In the genomic region with DNA sequence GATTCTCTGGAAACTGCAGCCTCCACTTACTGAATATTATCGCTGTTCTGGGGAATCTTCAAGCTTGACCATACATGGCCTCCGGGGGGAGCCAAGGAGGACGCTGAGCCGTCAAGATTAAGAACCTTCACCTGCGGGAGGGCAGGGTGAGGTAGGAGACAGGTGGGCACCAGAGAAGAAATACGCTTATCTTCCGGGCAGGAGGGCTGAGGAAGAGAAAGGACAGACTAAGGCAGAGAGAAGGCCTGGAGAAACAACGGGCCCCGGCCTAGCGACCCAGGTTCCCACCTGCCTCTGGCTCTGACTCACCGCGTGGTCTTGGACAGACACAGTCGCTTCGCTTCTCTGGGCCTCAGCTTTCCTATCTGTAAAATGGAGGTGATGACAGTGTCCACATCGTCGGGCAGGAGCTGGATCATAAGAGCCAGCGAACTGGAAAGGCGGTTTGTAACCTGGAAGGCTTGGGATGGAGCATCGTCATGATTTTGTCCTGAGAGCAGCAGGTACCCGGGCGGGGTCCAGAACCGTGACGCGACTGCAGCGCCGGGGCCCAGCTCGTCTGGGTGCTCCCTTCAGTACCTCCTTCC, we compare ENCODE assay signal across 8 cellular contexts. TPM values are rescaled to one million over a fixed set of nuclear protein-coding genes. Genes with fewer than 3 reads are reported as not detected.
A peak's percentile ranks its signal among the peaks of the same experiment; 100 is the strongest.
DNase-seq lines count a peak whose midpoint lies in the region; ATAC-seq and TF ChIP-seq lines count a peak whose summit lies in the region.

No MANE protein-coding gene starts in this region.

- H3K79me2 ChIP-seq in HCT116 (ENCODE audit: insufficient read depth, low read length): peaks cover 62% of the 10 kb centered on the region

- peaks cover 35% of the 10 kb centered on the region for H3K4me1 Mint-ChIP-seq in activated CD4-positive, alpha-beta T cell treated with anti-CD3 and anti-CD28 coated beads for 36 hours

- peak overlapping the region; percentile 42 for H2AFZ ChIP-seq in HCT116 (ENCODE audit: low read depth, low read length, poor library complexity, severe bottlenecking)
- H2AFZ ChIP-seq in mesenchymal stem cell (ENCODE audit: low read depth, low read length): peak overlapping the region; percentile 91

- no peak overlapping the region for H2BK5ac ChIP-seq in mesenchymal stem cell (ENCODE audit: low read depth, low read length, poor library complexity, severe bottlenecking)

- no peak overlapping the region for H4K91ac ChIP-seq in mesenchymal stem cell (ENCODE audit: low read length)

- H3K36me3 Mint-ChIP-seq in activated CD4-positive, alpha-beta T cell treated with anti-CD3 and anti-CD28 coated beads for 36 hours (ENCODE audit: low read depth): peaks cover 48% of the 10 kb centered on the region

- peak; percentile 57 for TF ChIP-seq RAD21 in HCT116 (IDR thresholded peaks at IDR 0.05; ENCODE audit: low read depth)

- peak; percentile 68 for DNase-seq in activated CD4-positive, alpha-beta T cell treated with anti-CD3 and anti-CD28 coated beads for 36 hours
- no peak for DNase-seq in activated CD4-positive, alpha-beta T cell treated with anti-CD3 and anti-CD28 coated beads for 1 hour
- DNase-seq in HCT116 (ENCODE audit: low read depth, low spot score) (peak; percentile 66), M059J (ENCODE audit: low read depth) (peak; percentile 60), UCSD-AML1 (lab: John Stamatoyannopoulos, UW; ENCODE audit: unreplicated experiment) (peak; percentile 33), colonic mucosa (peak; percentile 69), mesenchymal stem cell (peak; percentile 63)
- DNase-seq in stimulated activated naive CD8-positive, alpha-beta T cell treated with anti-CD3 and anti-CD28 coated beads, Interleukin-15, Interleukin-2, amounts not matched to agents 100 U/mL and 50 U/mL, for 24 hours: peak; percentile 61

- H3K9ac ChIP-seq in HCT116 (ENCODE audit: low read length): peak overlapping the region; percentile 87
- peak overlapping the region; percentile 82 to 84 for H3K9ac ChIP-seq in colonic mucosa (ENCODE audit: low read depth in 2 of 2, low read length in 2 of 2)
- H3K9ac ChIP-seq in mesenchymal stem cell (ENCODE audit: low read length): peak overlapping the region; percentile 90

- CTCF ChIA-PET in activated CD4-positive, alpha-beta T cell treated with anti-CD3 and anti-CD28 coated beads for 36 hours (lab: Charles Lee): interaction anchor here (0.7 to 5.2 kb wide), 17 partner anchors 9 to 368 kb away, joined by 3 to 38 read pairs (median 4); a partner anchor contains a TSS
- CTCF ChIA-PET in HCT116 (lab: Charles Lee): interaction anchor here (0.8 to 3.1 kb wide), 10 partner anchors 9 to 301 kb away, joined by 3 to 71 read pairs (median 6); a partner anchor contains a TSS

- peak overlapping the region in 1 of 2 experiments; percentile 10 for H2BK12ac ChIP-seq in mesenchymal stem cell (ENCODE audit: low read length in 2 of 2)

- peak; percentile 38 for ATAC-seq in activated CD4-positive, alpha-beta T cell treated with anti-CD3 and anti-CD28 coated beads for 36 hours
- ATAC-seq in HCT116: peak; percentile 69
- ATAC-seq in stimulated activated naive CD8-positive, alpha-beta T cell treated with anti-CD3 and anti-CD28 coated beads, Interleukin-15, Interleukin-2, amounts not matched to agents 100 U/mL and 50 U/mL, for 24 hours: peak; percentile 44

- peak overlapping the region in 1 of 2 experiments; percentile 29 for H3K4ac ChIP-seq in mesenchymal stem cell (ENCODE audit: low read depth in 1 of 2, low read length in 2 of 2)

- no peak overlapping the region for H2AK5ac ChIP-seq in mesenchymal stem cell (ENCODE audit: low read length, severe bottlenecking)

- peaks cover 0 to 19% of the 10 kb centered on the region in 2 experiments; a peak in 2 of 4 replicates for H3K4me1 ChIP-seq in HCT116 (ENCODE audit: control insufficient read depth in 1 of 2, insufficient read depth in 2 of 2, low read length in 2 of 2)
- H3K4me1 ChIP-seq in colonic mucosa: peaks cover 8% of the 10 kb centered on the region
- no peaks in the 10 kb centered on the region for H3K4me1 ChIP-seq in mesenchymal stem cell (ENCODE audit: control insufficient read depth, insufficient read depth, low read depth, low read length)

- TSS peak; percentile 76 for BruUV-seq in HCT116 (replicated peaks; lab: Mats Ljungman, UMichigan)

- no peaks in the 10 kb centered on the region for H3K9me3 Mint-ChIP-seq in activated CD4-positive, alpha-beta T cell treated with anti-CD3 and anti-CD28 coated beads for 36 hours (ENCODE audit: low read depth)

- intact Hi-C loops in activated CD4-positive, alpha-beta T cell treated with anti-CD3 and anti-CD28 coated beads for 36 hours (cut with DNase I, micrococcal nuclease): loop anchor here (1.0 to 5.0 kb wide), 14 partner anchors 14 to 729 kb away; a partner anchor contains a TSS
- intact Hi-C loops in HCT116 (cut with micrococcal nuclease): loop anchor here (1.0 kb wide), 2 partner anchors 29 to 189 kb away; no protein-coding TSS in a partner anchor
- intact Hi-C loops in colonic mucosa (cut with DNase I): no loop called here

- H3K18ac ChIP-seq in mesenchymal stem cell (ENCODE audit: low read depth in 1 of 2, low read length in 2 of 2): peak overlapping the region in 1 of 2 experiments; percentile 76

- H2BK120ac ChIP-seq in mesenchymal stem cell (ENCODE audit: low read depth, low read length): no peak overlapping the region

- H3K27me3 Mint-ChIP-seq in activated CD4-positive, alpha-beta T cell treated with anti-CD3 and anti-CD28 coated beads for 36 hours: no peaks in the 10 kb centered on the region

- H4K20me1 ChIP-seq in HCT116 (ENCODE audit: insufficient read depth): no peaks in the 10 kb centered on the region; the same call in 1 of the 2 replicates

- RAD21 ChIA-PET in HCT116 (lab: Charles Lee; ENCODE audit: low non-redundant PET in 1 of 2, low total read pairs in 2 of 2, uncharacterized antibody in 2 of 2, unreplicated experiment in 2 of 2): interaction anchor here (0.6 to 2.6 kb wide), 7 partner anchors 13 to 190 kb away, joined by 3 to 9 read pairs (median 5); a partner anchor contains a TSS

- TF ChIP-seq POLR2A in HCT116 (IDR thresholded peaks at IDR 0.05; ENCODE audit: borderline replicate concordance, extremely low read depth, insufficient read depth, insufficient read length): no peak

- POLR2A ChIA-PET in activated CD4-positive, alpha-beta T cell treated with anti-CD3 and anti-CD28 coated beads for 36 hours (lab: Charles Lee): interaction anchor here (0.6 to 1.4 kb wide), 7 partner anchors 8 to 620 kb away, joined by 3 to 17 read pairs (median 5); a partner anchor contains a TSS
- POLR2A ChIA-PET in HCT116 (lab: Charles Lee): interaction anchor here (0.9 to 2.9 kb wide), 4 partner anchors 13 to 189 kb away, joined by 3 to 20 read pairs (median 3); a partner anchor contains a TSS

- H3K9me3 ChIP-seq in HCT116 (ENCODE audit: control insufficient read depth in 1 of 2, insufficient read depth in 1 of 2, low read depth in 1 of 2, low read length in 2 of 2) (no peaks in the 10 kb centered on the region), colonic mucosa (no peaks in the 10 kb centered on the region), mesenchymal stem cell (ENCODE audit: control insufficient read depth, low read length) (no peaks in the 10 kb centered on the region)

- peak overlapping the region in 1 of 2 experiments; percentile 41 for H3K14ac ChIP-seq in mesenchymal stem cell (ENCODE audit: low read length in 2 of 2)

- peak overlapping the region; percentile 27 for H4K8ac ChIP-seq in mesenchymal stem cell (ENCODE audit: low read length)

- no peak overlapping the region for H2BK15ac ChIP-seq in mesenchymal stem cell (ENCODE audit: low read depth, poor library complexity, severe bottlenecking)

- TF ChIP-seq CTCF in HCT116 (IDR thresholded peaks at IDR 0.05 in 2 of 3, conservative IDR thresholded peaks at IDR 0.05 in 1 of 3; ENCODE audit: borderline replicate concordance in 1 of 3, insufficient read depth in 1 of 3, low read depth in 2 of 3, low read length in 2 of 3) (peak; percentile 58 to 89 (median 62)), colonic mucosa (IDR thresholded peaks at IDR 0.05) (peak; percentile 13)

- no peaks in the 10 kb centered on the region for H3K9me2 ChIP-seq in HCT116 (ENCODE audit: insufficient read depth)

- under 1% methylated on average over 27 of the region's 27 CpGs for WGBS in mesenchymal stem cell

- H3K23ac ChIP-seq in mesenchymal stem cell (ENCODE audit: low read length in 2 of 2): no peak overlapping the region

- peak overlapping the region; percentile 70 for H3K27ac ChIP-seq in HCT116 (ENCODE audit: low read depth, low read length)
- H3K27ac ChIP-seq in colonic mucosa: peak overlapping the region; percentile 81
- peak overlapping the region; percentile 17 for H3K27ac ChIP-seq in mesenchymal stem cell (ENCODE audit: low read length, poor library complexity, severe bottlenecking)

- H3K4me3 ChIP-seq in HCT116 (replicated peaks in 1 of 2; ENCODE audit: low read depth in 1 of 2, low read length in 2 of 2) (peak overlapping the region; percentile 88 to 96), colonic mucosa (peak overlapping the region; percentile 98), mesenchymal stem cell (ENCODE audit: insufficient read depth in 1 of 2, low read depth in 1 of 2, low read length in 2 of 2) (peak overlapping the region; percentile 69 to 97)

- peaks cover 37% of the 10 kb centered on the region for H3K79me1 ChIP-seq in mesenchymal stem cell (replicated peaks; ENCODE audit: low read length, poor library complexity, severe bottlenecking)

- H3K4me2 ChIP-seq in HCT116 (ENCODE audit: low read length) (peak overlapping the region; percentile 96), mesenchymal stem cell (ENCODE audit: low read length, poor library complexity, severe bottlenecking) (peak overlapping the region; percentile 79)

- no peaks in the 10 kb centered on the region for H3K27me3 ChIP-seq in HCT116 (ENCODE audit: insufficient read depth, low read length)
- no peaks in the 10 kb centered on the region for H3K27me3 ChIP-seq in colonic mucosa
- H3K27me3 ChIP-seq in mesenchymal stem cell (ENCODE audit: control insufficient read depth in 1 of 2, insufficient read depth in 1 of 2, low read length in 2 of 2): no peaks in the 10 kb centered on the region

- peak overlapping the region; percentile 88 for H3K4me3 Mint-ChIP-seq in activated CD4-positive, alpha-beta T cell treated with anti-CD3 and anti-CD28 coated beads for 36 hours

- H3K27ac Mint-ChIP-seq in activated CD4-positive, alpha-beta T cell treated with anti-CD3 and anti-CD28 coated beads for 36 hours: peak overlapping the region; percentile 89

- H3K36me3 ChIP-seq in HCT116 (ENCODE audit: control insufficient read depth in 1 of 2, insufficient read depth in 2 of 2, low read length in 2 of 2) (peaks cover 25 to 50% of the 10 kb centered on the region in 2 experiments), colonic mucosa (no peaks in the 10 kb centered on the region), mesenchymal stem cell (ENCODE audit: control insufficient read depth in 1 of 2, insufficient read depth in 2 of 2, low read depth in 1 of 2, low read length in 2 of 2) (peaks cover 51 to 69% of the 10 kb centered on the region in 2 experiments)

RNA-seq across cellular contexts. Expression of a gene that starts 0.7 kb away (rescaled TPM):
- total RNA-seq in activated CD4-positive, alpha-beta T cell treated with anti-CD3 and anti-CD28 coated beads for 36 hours: 10 to 100 TPM; 31.5 to 42.4 TPM
- total RNA-seq in HCT116 (2021; ENCODE audit: unreplicated experiment) (29.2 TPM), colonic mucosa (10 to 100 TPM; 14.8 to 25.3 TPM)
- 14.3 and 14.9 TPM in 2 replicates for polyA plus RNA-seq in HCT116 (2012)
- 7.4 and 14.8 TPM in 2 replicates for total RNA-seq in M059J (2014; rRNA removed; shearing (Covaris generic))
- polyA plus RNA-seq in mesenchymal stem cell (2013, experiment 1 of 2): 9.8 TPM
- 9.0 TPM for polyA plus RNA-seq in mesenchymal stem cell (2013, experiment 2 of 2)

RNA-seq across cellular contexts. Expression of a gene that starts 0.7 kb away (rescaled TPM):
- 10 to 100 TPM; 74.3 to 92.3 TPM for total RNA-seq in activated CD4-positive, alpha-beta T cell treated with anti-CD3 and anti-CD28 coated beads for 36 hours
- total RNA-seq in HCT116 (2021; ENCODE audit: unreplicated experiment) (57.4 TPM), colonic mucosa (10 to 100 TPM; 21.7 to 63.7 TPM)
- 46.4 and 64.4 TPM in 2 replicates for polyA plus RNA-seq in HCT116 (2012)
- 11.6 and 20.4 TPM in 2 replicates for total RNA-seq in M059J (2014; rRNA removed; shearing (Covaris generic))
- polyA plus RNA-seq in mesenchymal stem cell (2013, experiment 1 of 2): 19.4 TPM
- polyA plus RNA-seq in mesenchymal stem cell (2013, experiment 2 of 2): 20.1 TPM

RNA-seq across cellular contexts. Expression of a gene that starts 13.0 kb away (rescaled TPM):
- total RNA-seq in activated CD4-positive, alpha-beta T cell treated with anti-CD3 and anti-CD28 coated beads for 36 hours: 10 to 100 TPM; 14.1 to 29.2 TPM
- total RNA-seq in HCT116 (2021; ENCODE audit: unreplicated experiment) (23.4 TPM), colonic mucosa (10 to 100 TPM; 12.6 to 20.7 TPM)
- 24.5 and 24.7 TPM in 2 replicates for polyA plus RNA-seq in HCT116 (2012)
- total RNA-seq in M059J (2014; rRNA removed; shearing (Covaris generic)): 36.1 and 40.0 TPM in 2 replicates
- polyA plus RNA-seq in mesenchymal stem cell (2013, experiment 1 of 2): 32.9 TPM
- polyA plus RNA-seq in mesenchymal stem cell (2013, experiment 2 of 2): 27.7 TPM

RNA-seq across cellular contexts. Expression of a gene that starts 13.1 kb away (rescaled TPM):
- 10 to 100 TPM; 13.1 to 19.3 TPM for total RNA-seq in activated CD4-positive, alpha-beta T cell treated with anti-CD3 and anti-CD28 coated beads for 36 hours
- total RNA-seq in HCT116 (2021; ENCODE audit: unreplicated experiment): 45.5 TPM
- 20.8 and 25.7 TPM in 2 replicates for polyA plus RNA-seq in HCT116 (2012)
- 8.2 and 11.9 TPM in 2 replicates for total RNA-seq in M059J (2014; rRNA removed; shearing (Covaris generic))
- total RNA-seq in colonic mucosa: 10 to 100 TPM; 17.8 to 36.7 TPM
- 20.1 TPM for polyA plus RNA-seq in mesenchymal stem cell (2013, experiment 1 of 2)
- polyA plus RNA-seq in mesenchymal stem cell (2013, experiment 2 of 2): 18.3 TPM

RNA-seq across cellular contexts. Expression of a gene that starts 51.1 kb away (rescaled TPM):
- total RNA-seq in activated CD4-positive, alpha-beta T cell treated with anti-CD3 and anti-CD28 coated beads for 36 hours: under 1 TPM; 0.18 to 0.83 TPM
- 0.64 TPM for total RNA-seq in HCT116 (2021; ENCODE audit: unreplicated experiment)
- 1.2 and 1.4 TPM in 2 replicates for polyA plus RNA-seq in HCT116 (2012)
- total RNA-seq in M059J (2014; rRNA removed; shearing (Covaris generic)): 0.34 and 0.39 TPM in 2 replicates
- 1 to 10 TPM in 1 of 2 donors, under 1 TPM in 1; 0.54 to 1.6 TPM for total RNA-seq in colonic mucosa
- 0.47 TPM for polyA plus RNA-seq in mesenchymal stem cell (2013, experiment 1 of 2)
- polyA plus RNA-seq in mesenchymal stem cell (2013, experiment 2 of 2): 0.34 TPM

Comparison
In these comparisons a context has a peak if more than half of its experiments do, and no peak if none do; other contexts are left out.
1. H3K27ac ChIP-seq: peak in every context shown above with its lines; median percentile 81 in colonic mucosa; 70 in HCT116; 17 in mesenchymal stem cell.